19 cellular contexts compared by ENCODE assay signal in the genomic region with DNA sequence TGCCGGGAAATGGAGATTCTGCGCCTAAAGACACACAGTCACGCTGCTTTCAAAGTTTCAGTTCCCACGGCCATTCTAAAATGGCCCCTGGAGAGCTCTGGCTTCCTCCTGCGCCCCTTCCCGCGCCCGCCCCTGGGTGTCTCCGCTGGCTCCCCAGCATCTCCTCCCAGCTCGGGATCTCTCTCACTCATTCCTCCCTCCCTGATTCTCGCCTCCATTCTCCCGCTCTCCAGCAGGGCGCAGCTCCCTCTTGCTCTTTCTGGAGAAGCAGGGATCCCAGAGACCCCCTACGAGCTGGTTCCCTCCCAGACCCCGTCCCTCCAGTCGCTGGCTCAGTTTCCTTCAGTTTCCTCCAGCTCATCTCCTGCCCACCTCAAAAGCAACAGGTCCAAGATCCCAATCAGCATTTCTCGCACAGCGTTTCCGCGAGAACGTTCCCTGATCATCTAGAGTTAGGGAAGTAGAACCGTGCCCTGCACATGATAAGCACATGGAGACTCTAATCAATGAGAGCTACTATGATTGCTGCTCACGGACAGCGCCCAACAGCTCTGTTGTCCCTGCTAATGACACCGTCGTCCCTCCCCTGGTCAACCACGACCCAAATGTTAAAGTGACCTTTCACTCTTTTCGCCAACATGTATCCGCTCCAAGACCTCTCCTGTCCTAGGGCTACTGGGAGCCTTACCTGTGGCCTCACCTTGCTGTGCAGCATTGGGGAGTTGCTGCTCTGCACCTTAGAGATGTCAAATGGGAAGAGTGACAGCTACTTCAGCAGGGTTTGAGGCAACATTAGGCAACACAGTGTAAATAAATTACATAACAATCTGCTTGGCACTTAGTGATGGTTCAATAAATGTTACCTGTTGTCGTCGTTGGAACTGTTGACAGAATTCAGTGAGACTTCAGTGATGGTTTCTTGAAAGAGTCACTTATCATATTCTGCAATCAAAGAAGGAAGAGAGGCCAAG.
"Had no signal": no experiment of that assay in that cellular context is flagged by ENCODE, and none has a peak within 500 bp of the region (broad histone marks: within the 10 kb centered on the region; RNA-seq: fewer than 3 reads in every experiment).

No MANE protein-coding gene starts in this region.

- H3K27me3 ChIP-seq: ascending aorta, brain microvascular endothelial cell, heart left ventricle, left lung, ovary, suprapubic skin, uterus had no signal

- H3K36me3 ChIP-seq: ascending aorta, brain microvascular endothelial cell, heart left ventricle, left lung, ovary, suprapubic skin, uterus had no signal

- FAIRE-seq: kidney had no signal

- DNase-seq: activated CD4-positive, alpha-beta memory T cell treated with anti-CD3 and anti-CD28 coated beads for 36 hours; activated CD4-positive, alpha-beta T cell treated with anti-CD3 and anti-CD28 coated beads for 48 hours; activated effector memory CD4-positive, alpha-beta T cell treated with Interleukin-2 at 50 U/mL for 16 hours; activated T-cell treated with anti-CD3 and anti-CD28 coated beads, Interleukin-2, amount 50 U/mL, for 48 hours; brain microvascular endothelial cell; heart left ventricle; kidney; left lung; naive thymus-derived CD8-positive, alpha-beta T cell; ovary; psoas muscle; right cardiac atrium; stimulated activated CD4-positive, alpha-beta T cell treated with anti-CD3 and anti-CD28 coated beads, Interleukin-12 subunit alpha, Interleukin-12 subunit beta, amount 100 ng/mL, for 4 hours; T-helper 9 cell; uterus had no signal

- H3K4me3 ChIP-seq: ascending aorta, coronary artery, heart left ventricle, left lung, ovary, psoas muscle, suprapubic skin, uterus had no signal

- ATAC-seq: activated naive CD4-positive, alpha-beta T cell treated with anti-CD3 and anti-CD28 coated beads, Interleukin-2, amount 50 U/mL, for 72 hours; heart left ventricle; left lung; naive thymus-derived CD8-positive, alpha-beta T cell; psoas muscle; right cardiac atrium had no signal
